Comparison of ENCODE assay signal across 1 cellular context in the genomic region with DNA sequence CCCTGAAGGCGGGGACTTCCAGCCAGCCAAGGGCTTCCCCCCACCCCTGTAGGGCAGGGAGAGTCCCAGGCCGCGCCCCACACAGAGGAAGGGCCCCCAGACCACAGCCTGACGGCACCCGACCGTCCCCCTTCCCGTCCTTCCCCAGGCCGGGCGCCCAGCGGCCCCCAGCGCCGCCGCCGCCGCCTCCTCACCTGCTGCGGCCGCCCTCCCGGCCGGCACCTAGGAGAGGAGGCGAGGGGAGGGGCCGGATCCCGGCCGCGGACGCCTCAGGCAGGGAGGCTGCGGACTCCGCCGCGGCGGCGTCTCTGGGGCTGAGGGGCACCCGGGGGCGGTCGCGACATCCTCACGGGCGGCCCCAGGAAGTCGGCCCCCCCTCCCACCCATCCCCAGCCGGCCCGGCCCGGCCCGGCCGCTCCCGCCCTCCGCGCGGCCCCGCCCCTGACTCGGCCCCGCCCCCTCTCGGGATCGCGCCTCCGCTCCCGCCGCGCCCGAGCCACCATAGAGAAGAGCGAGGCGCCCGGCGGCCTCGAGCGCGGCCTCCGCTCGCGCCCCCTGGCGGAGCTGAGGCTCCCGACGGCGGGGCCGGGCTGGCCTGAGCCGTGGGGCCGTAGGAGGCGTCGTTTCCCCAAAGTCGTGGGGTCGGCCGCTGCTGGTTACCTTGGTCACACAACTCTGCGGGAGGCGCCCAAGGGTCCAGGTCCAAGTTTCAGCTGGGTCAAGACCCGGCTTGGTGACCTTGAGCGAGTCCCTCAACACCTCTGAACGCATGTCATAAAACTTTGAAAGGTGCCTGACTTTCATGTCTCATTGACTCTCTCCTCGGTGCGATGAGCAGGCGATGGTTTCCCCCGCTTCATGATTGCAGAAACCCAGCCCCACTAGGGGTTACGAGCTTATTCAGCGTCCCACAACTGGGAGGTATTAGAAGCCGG.
TF ChIP-seq lines count a peak whose summit lies in the region.

No MANE protein-coding gene starts in this region.

TF ChIP-seq in H1, 55 proteins besides CTCF, POLR2A, EP300 and RAD21 (continues in another document):
- TF ChIP-seq ZNF274 (IDR thresholded peaks at IDR 0.05; ENCODE audit: borderline replicate concordance, extremely low read depth, low read length) = no peak
- TF ChIP-seq TCF12 (IDR thresholded peaks at IDR 0.05; ENCODE audit: low read depth, low read length) = no peak
- no peak for TF ChIP-seq NRF1 (IDR thresholded peaks at IDR 0.05; ENCODE audit: low read depth, low read length)
- peak; percentile 9 for TF ChIP-seq KDM4A (IDR thresholded peaks at IDR 0.05; ENCODE audit: low read depth, low read length, severe bottlenecking)
- TF ChIP-seq SIX5 (IDR thresholded peaks at IDR 0.05; ENCODE audit: low read depth, low read length) = no peak
- TF ChIP-seq SIRT6 (IDR thresholded peaks at IDR 0.05; ENCODE audit: low read length) = no peak
- TF ChIP-seq, protein P1, sequence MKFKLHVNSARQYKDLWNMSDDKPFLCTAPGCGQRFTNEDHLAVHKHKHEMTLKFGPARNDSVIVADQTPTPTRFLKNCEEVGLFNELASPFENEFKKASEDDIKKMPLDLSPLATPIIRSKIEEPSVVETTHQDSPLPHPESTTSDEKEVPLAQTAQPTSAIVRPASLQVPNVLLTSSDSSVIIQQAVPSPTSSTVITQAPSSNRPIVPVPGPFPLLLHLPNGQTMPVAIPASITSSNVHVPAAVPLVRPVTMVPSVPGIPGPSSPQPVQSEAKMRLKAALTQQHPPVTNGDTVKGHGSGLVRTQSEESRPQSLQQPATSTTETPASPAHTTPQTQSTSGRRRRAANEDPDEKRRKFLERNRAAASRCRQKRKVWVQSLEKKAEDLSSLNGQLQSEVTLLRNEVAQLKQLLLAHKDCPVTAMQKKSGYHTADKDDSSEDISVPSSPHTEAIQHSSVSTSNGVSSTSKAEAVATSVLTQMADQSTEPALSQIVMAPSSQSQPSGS (IDR thresholded peaks at IDR 0.05; ENCODE audit: low read length) = no peak
- no peak for TF ChIP-seq GABPA (IDR thresholded peaks at IDR 0.05; ENCODE audit: borderline replicate concordance, insufficient read depth, low read length)
- TF ChIP-seq HDAC2 (IDR thresholded peaks at IDR 0.05; ENCODE audit: borderline replicate concordance in 1 of 2, low read depth in 2 of 2, low read length in 2 of 2) = peak in 1 of 2 experiments; percentile 27; a peak in 1 of 4 replicates
- TF ChIP-seq SRF (IDR thresholded peaks at IDR 0.05; ENCODE audit: low read depth, low read length) = no peak
- no peak for TF ChIP-seq SAP30 (IDR thresholded peaks at IDR 0.05; ENCODE audit: insufficient read depth, insufficient replicate concordance, low read length)
- TF ChIP-seq RXRA (IDR thresholded peaks at IDR 0.05; ENCODE audit: insufficient read depth, low read depth, low read length) = no peak
- 0 out of 2 replicates have a peak, but pooled peaks have one; percentile 58 for TF ChIP-seq YY1 (IDR thresholded peaks at IDR 0.05; ENCODE audit: low read depth, low read length)
- TF ChIP-seq TEAD4 (IDR thresholded peaks at IDR 0.05; ENCODE audit: low read depth, low read length) = no peak
- TF ChIP-seq EZH2 (IDR thresholded peaks at IDR 0.05; ENCODE audit: low read depth, low read length, severe bottlenecking) = no peak
- no peak for TF ChIP-seq CEBPB (IDR thresholded peaks at IDR 0.05; ENCODE audit: low read depth, low read length)
- TF ChIP-seq, protein P2, sequence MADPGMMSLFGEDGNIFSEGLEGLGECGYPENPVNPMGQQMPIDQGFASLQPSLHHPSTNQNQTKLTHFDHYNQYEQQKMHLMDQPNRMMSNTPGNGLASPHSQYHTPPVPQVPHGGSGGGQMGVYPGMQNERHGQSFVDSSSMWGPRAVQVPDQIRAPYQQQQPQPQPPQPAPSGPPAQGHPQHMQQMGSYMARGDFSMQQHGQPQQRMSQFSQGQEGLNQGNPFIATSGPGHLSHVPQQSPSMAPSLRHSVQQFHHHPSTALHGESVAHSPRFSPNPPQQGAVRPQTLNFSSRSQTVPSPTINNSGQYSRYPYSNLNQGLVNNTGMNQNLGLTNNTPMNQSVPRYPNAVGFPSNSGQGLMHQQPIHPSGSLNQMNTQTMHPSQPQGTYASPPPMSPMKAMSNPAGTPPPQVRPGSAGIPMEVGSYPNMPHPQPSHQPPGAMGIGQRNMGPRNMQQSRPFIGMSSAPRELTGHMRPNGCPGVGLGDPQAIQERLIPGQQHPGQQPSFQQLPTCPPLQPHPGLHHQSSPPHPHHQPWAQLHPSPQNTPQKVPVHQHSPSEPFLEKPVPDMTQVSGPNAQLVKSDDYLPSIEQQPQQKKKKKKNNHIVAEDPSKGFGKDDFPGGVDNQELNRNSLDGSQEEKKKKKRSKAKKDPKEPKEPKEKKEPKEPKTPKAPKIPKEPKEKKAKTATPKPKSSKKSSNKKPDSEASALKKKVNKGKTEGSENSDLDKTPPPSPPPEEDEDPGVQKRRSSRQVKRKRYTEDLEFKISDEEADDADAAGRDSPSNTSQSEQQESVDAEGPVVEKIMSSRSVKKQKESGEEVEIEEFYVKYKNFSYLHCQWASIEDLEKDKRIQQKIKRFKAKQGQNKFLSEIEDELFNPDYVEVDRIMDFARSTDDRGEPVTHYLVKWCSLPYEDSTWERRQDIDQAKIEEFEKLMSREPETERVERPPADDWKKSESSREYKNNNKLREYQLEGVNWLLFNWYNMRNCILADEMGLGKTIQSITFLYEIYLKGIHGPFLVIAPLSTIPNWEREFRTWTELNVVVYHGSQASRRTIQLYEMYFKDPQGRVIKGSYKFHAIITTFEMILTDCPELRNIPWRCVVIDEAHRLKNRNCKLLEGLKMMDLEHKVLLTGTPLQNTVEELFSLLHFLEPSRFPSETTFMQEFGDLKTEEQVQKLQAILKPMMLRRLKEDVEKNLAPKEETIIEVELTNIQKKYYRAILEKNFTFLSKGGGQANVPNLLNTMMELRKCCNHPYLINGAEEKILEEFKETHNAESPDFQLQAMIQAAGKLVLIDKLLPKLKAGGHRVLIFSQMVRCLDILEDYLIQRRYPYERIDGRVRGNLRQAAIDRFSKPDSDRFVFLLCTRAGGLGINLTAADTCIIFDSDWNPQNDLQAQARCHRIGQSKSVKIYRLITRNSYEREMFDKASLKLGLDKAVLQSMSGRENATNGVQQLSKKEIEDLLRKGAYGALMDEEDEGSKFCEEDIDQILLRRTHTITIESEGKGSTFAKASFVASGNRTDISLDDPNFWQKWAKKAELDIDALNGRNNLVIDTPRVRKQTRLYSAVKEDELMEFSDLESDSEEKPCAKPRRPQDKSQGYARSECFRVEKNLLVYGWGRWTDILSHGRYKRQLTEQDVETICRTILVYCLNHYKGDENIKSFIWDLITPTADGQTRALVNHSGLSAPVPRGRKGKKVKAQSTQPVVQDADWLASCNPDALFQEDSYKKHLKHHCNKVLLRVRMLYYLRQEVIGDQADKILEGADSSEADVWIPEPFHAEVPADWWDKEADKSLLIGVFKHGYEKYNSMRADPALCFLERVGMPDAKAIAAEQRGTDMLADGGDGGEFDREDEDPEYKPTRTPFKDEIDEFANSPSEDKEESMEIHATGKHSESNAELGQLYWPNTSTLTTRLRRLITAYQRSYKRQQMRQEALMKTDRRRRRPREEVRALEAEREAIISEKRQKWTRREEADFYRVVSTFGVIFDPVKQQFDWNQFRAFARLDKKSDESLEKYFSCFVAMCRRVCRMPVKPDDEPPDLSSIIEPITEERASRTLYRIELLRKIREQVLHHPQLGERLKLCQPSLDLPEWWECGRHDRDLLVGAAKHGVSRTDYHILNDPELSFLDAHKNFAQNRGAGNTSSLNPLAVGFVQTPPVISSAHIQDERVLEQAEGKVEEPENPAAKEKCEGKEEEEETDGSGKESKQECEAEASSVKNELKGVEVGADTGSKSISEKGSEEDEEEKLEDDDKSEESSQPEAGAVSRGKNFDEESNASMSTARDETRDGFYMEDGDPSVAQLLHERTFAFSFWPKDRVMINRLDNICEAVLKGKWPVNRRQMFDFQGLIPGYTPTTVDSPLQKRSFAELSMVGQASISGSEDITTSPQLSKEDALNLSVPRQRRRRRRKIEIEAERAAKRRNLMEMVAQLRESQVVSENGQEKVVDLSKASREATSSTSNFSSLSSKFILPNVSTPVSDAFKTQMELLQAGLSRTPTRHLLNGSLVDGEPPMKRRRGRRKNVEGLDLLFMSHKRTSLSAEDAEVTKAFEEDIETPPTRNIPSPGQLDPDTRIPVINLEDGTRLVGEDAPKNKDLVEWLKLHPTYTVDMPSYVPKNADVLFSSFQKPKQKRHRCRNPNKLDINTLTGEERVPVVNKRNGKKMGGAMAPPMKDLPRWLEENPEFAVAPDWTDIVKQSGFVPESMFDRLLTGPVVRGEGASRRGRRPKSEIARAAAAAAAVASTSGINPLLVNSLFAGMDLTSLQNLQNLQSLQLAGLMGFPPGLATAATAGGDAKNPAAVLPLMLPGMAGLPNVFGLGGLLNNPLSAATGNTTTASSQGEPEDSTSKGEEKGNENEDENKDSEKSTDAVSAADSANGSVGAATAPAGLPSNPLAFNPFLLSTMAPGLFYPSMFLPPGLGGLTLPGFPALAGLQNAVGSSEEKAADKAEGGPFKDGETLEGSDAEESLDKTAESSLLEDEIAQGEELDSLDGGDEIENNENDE (IDR thresholded peaks at IDR 0.05; ENCODE audit: insufficient replicate concordance, low read length) = no peak
- no peak for TF ChIP-seq GTF2F1 (IDR thresholded peaks at IDR 0.05; ENCODE audit: borderline replicate concordance, low read depth, low read length)
- TF ChIP-seq TBP (IDR thresholded peaks at IDR 0.05; ENCODE audit: low read depth, low read length) = no peak; the same call in 1 of the 2 replicates
- peak; percentile 39; the same call in 1 of the 2 replicates for TF ChIP-seq CREB1 (IDR thresholded peaks at IDR 0.05)
- TF ChIP-seq CBX8 (IDR thresholded peaks at IDR 0.05; ENCODE audit: borderline replicate concordance, low read depth, low read length) = no peak
- peak; percentile 65; the same call in 1 of the 2 replicates for TF ChIP-seq RBBP5 (IDR thresholded peaks at IDR 0.05; ENCODE audit: borderline replicate concordance, low read depth, low read length)
- peak; percentile 38; the same call in 1 of the 2 replicates for TF ChIP-seq SP2 (IDR thresholded peaks at IDR 0.05; ENCODE audit: low read length)
- TF ChIP-seq SP4 (IDR thresholded peaks at IDR 0.05; ENCODE audit: low read length) = no peak
- no peak for TF ChIP-seq POLR2AphosphoS5 (IDR thresholded peaks at IDR 0.05; ENCODE audit: low read depth, low read length)
- TF ChIP-seq PHF8 (conservative IDR thresholded peaks at IDR 0.05; ENCODE audit: low read depth, low read length) = peak; percentile 52; the same call in 1 of the 2 replicates
- no peak for TF ChIP-seq KDM5A (IDR thresholded peaks at IDR 0.05; ENCODE audit: low read length)
- TF ChIP-seq POU5F1 (IDR thresholded peaks at IDR 0.05; ENCODE audit: low read depth, low read length) = no peak
- no peak for TF ChIP-seq ASH2L (IDR thresholded peaks at IDR 0.05; ENCODE audit: low read length)
- TF ChIP-seq SIN3A (conservative IDR thresholded peaks at IDR 0.05 in 1 of 2, IDR thresholded peaks at IDR 0.05 in 1 of 2; ENCODE audit: low read depth in 1 of 2, low read length in 2 of 2) = peak in 1 of 2 experiments; percentile 36; a peak in 1 of 4 replicates
- no peak for TF ChIP-seq NANOG (IDR thresholded peaks at IDR 0.05; ENCODE audit: insufficient read depth, low read depth, low read length, poor library complexity, severe bottlenecking)
- TF ChIP-seq CHD1 (IDR thresholded peaks at IDR 0.05; ENCODE audit: low read depth, low read length) = no peak
- TF ChIP-seq MAFK (IDR thresholded peaks at IDR 0.05; ENCODE audit: low read depth, low read length) = no peak; the same call in 1 of the 2 replicates
- TF ChIP-seq, protein P3, sequence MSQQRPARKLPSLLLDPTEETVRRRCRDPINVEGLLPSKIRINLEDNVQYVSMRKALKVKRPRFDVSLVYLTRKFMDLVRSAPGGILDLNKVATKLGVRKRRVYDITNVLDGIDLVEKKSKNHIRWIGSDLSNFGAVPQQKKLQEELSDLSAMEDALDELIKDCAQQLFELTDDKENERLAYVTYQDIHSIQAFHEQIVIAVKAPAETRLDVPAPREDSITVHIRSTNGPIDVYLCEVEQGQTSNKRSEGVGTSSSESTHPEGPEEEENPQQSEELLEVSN (IDR thresholded peaks at IDR 0.05) = 0 out of 2 replicates have a peak, but pooled peaks have one; percentile 18
- TF ChIP-seq BCL11A (IDR thresholded peaks at IDR 0.05; ENCODE audit: low read depth in 2 of 2, low read length in 2 of 2) = no peak
- no peak for TF ChIP-seq BRCA1 (IDR thresholded peaks at IDR 0.05; ENCODE audit: low read depth, low read length)
- TF ChIP-seq SP1 (IDR thresholded peaks at IDR 0.05; ENCODE audit: low read depth, low read length) = no peak
- TF ChIP-seq TAF7 (optimal IDR thresholded peaks at IDR 0.05; ENCODE audit: borderline replicate concordance, low read depth, low read length) = peak; percentile 19
- TF ChIP-seq, protein P4, sequence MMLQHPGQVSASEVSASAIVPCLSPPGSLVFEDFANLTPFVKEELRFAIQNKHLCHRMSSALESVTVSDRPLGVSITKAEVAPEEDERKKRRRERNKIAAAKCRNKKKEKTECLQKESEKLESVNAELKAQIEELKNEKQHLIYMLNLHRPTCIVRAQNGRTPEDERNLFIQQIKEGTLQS (IDR thresholded peaks at IDR 0.05; ENCODE audit: insufficient read depth, low read depth, low read length) = no peak
- TF ChIP-seq RNF2 (IDR thresholded peaks at IDR 0.05; ENCODE audit: borderline replicate concordance, low read depth, low read length, missing control alignments, poor library complexity, severe bottlenecking) = no peak
- no peak for TF ChIP-seq JUN (IDR thresholded peaks at IDR 0.05; ENCODE audit: low read depth, low read length)
- no peak for TF ChIP-seq BACH1 (IDR thresholded peaks at IDR 0.05; ENCODE audit: low read length)
- 0 out of 2 replicates have a peak, but pooled peaks have one; percentile 17 for TF ChIP-seq EGR1 (IDR thresholded peaks at IDR 0.05; ENCODE audit: borderline replicate concordance, low read depth, low read length)
- no peak for TF ChIP-seq CBX5 (IDR thresholded peaks at IDR 0.05; ENCODE audit: low read depth, low read length)
- no peak for TF ChIP-seq CHD2 (IDR thresholded peaks at IDR 0.05; ENCODE audit: low read length)
- no peak for TF ChIP-seq HDAC6 (IDR thresholded peaks at IDR 0.05; ENCODE audit: low read depth, low read length)
- TF ChIP-seq TAF1 (IDR thresholded peaks at IDR 0.05; ENCODE audit: low read depth, low read length) = peak; percentile 4; the same call in 1 of the 2 replicates
- no peak for TF ChIP-seq CTBP2 (IDR thresholded peaks at IDR 0.05; ENCODE audit: borderline replicate concordance, insufficient read depth, insufficient read length, low read length)
- TF ChIP-seq, protein P5, sequence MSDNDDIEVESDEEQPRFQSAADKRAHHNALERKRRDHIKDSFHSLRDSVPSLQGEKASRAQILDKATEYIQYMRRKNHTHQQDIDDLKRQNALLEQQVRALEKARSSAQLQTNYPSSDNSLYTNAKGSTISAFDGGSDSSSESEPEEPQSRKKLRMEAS (IDR thresholded peaks at IDR 0.05) = no peak; the same call in 1 of the 2 replicates
- TF ChIP-seq, protein P6, sequence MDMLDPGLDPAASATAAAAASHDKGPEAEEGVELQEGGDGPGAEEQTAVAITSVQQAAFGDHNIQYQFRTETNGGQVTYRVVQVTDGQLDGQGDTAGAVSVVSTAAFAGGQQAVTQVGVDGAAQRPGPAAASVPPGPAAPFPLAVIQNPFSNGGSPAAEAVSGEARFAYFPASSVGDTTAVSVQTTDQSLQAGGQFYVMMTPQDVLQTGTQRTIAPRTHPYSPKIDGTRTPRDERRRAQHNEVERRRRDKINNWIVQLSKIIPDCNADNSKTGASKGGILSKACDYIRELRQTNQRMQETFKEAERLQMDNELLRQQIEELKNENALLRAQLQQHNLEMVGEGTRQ (IDR thresholded peaks at IDR 0.05; ENCODE audit: low read length) = no peak
- TF ChIP-seq RFX5 (IDR thresholded peaks at IDR 0.05; ENCODE audit: borderline replicate concordance, low read depth, low read length) = no peak
- no peak for TF ChIP-seq JUND (IDR thresholded peaks at IDR 0.05; ENCODE audit: low read length)
- no peak for TF ChIP-seq FOSL1 (IDR thresholded peaks at IDR 0.05; ENCODE audit: insufficient read depth, low read depth, low read length)
